ENCODE assay signal across 19 cellular contexts in genomic region chr3:166608132-166608531, GRCh38.
A peak's percentile ranks its signal among the peaks of the same experiment; 100 is the strongest.
DNase-seq lines count a peak whose midpoint lies in the region; ATAC-seq, FAIRE-seq and TF ChIP-seq lines count a peak whose summit lies in the region.
"Had no signal": no experiment of that assay in that cellular context is flagged by ENCODE, and none has a peak within 500 bp of the region (broad histone marks: within the 10 kb centered on the region; RNA-seq: fewer than 3 reads in every experiment).

No MANE protein-coding gene starts in this region.

- H3K4me3 ChIP-seq in bronchial epithelial cell (ENCODE audit: low read depth, low read length) (no peak overlapping the region), colonic mucosa (no peak overlapping the region)
- H3K4me3 ChIP-seq: GM23338 had no signal

- ATAC-seq in GM21423 (IDR thresholded peaks at IDR 0.05; ENCODE audit: unreplicated experiment) (no peak), HG03159 (IDR thresholded peaks at IDR 0.05; ENCODE audit: unreplicated experiment) (no peak)
- ATAC-seq: GM23338, HCT116 had no signal

- no peaks in the 10 kb centered on the region for H3K4me1 ChIP-seq in colonic mucosa

- TF ChIP-seq CTCF in bronchial epithelial cell (IDR thresholded peaks at IDR 0.05; ENCODE audit: insufficient read depth, low read length, severe bottlenecking) = no peak
- no peak for TF ChIP-seq CTCF in colonic mucosa (IDR thresholded peaks at IDR 0.05)

- no peak overlapping the region for H3K27ac ChIP-seq in colonic mucosa

- no peak overlapping the region for H3K9ac ChIP-seq in colonic mucosa (ENCODE audit: low read depth in 2 of 2, low read length in 2 of 2)

- H3K9me3 ChIP-seq in colonic mucosa = no peaks in the 10 kb centered on the region

- intact Hi-C loops in colonic mucosa (cut with DNase I) = no loop called here

- FAIRE-seq in bronchial epithelial cell (lab: Jason Lieb, UNC) = no peak
- FAIRE-seq: GM12891, GM18507 had no signal

- DNase-seq in ELR (ENCODE audit: low read depth) = peak; percentile 22
- peak; percentile 21 for DNase-seq in NCI-H69 (lab: John Stamatoyannopoulos, UW)
- DNase-seq in bronchial epithelial cell (ENCODE audit: low read depth) = peak; percentile 7
- DNase-seq in NCI-H2107 treated with DMSO at 0.1 percent for 48 hours (lab: John Stamatoyannopoulos, UW; ENCODE audit: unreplicated experiment) = no peak
- no peak for DNase-seq in colonic mucosa
- DNase-seq: C1 segment of cervical spinal cord; Calu3; CD4-positive, alpha-beta memory T cell; COR-L47; DMS79; EL; GF-D8; H9 had no signal

- no peaks in the 10 kb centered on the region for H3K27me3 ChIP-seq in bronchial epithelial cell (ENCODE audit: control insufficient read depth, insufficient read depth, low read length)
- no peaks in the 10 kb centered on the region for H3K27me3 ChIP-seq in colonic mucosa

- no peaks in the 10 kb centered on the region for H3K36me3 ChIP-seq in bronchial epithelial cell (ENCODE audit: control insufficient read depth, insufficient read depth, low read length)
- no peaks in the 10 kb centered on the region for H3K36me3 ChIP-seq in colonic mucosa

Comparison
In these comparisons a context has a peak if more than half of its experiments do, and no peak if none do; other contexts are left out.
1. DNase-seq: peak in ELR (single experiment), NCI-H69 (single experiment) and bronchial epithelial cell (single experiment); none in NCI-H2107 treated with DMSO at 0.1 percent for 48 hours (single experiment) and colonic mucosa (single experiment).